11 cellular contexts compared by ENCODE assay signal in genomic region chr18:3016584-3017292, GRCh38. TPM values are rescaled to one million over a fixed set of nuclear protein-coding genes. Genes with fewer than 3 reads are reported as not detected.
DNase-seq lines count a peak whose midpoint lies in the region; ATAC-seq and TF ChIP-seq lines count a peak whose summit lies in the region.
"Had no signal": no experiment of that assay in that cellular context is flagged by ENCODE, and none has a peak within 500 bp of the region (broad histone marks: within the 10 kb centered on the region; RNA-seq: fewer than 3 reads in every experiment).

No MANE protein-coding gene starts in this region.

- H3K27ac Mint-ChIP-seq in osteocyte (ENCODE audit: unreplicated experiment) = peak overlapping the region; percentile 34

- ATAC-seq in HG03521 (IDR thresholded peaks at IDR 0.05; ENCODE audit: unreplicated experiment) = no peak
- ATAC-seq in HG03196 (IDR thresholded peaks at IDR 0.05; ENCODE audit: unreplicated experiment) = no peak
- ATAC-seq in GM19324 (IDR thresholded peaks at IDR 0.05; ENCODE audit: low FRiP score, unreplicated experiment) = no peak

- H3K27me3 Mint-ChIP-seq in osteocyte (ENCODE audit: unreplicated experiment) = no peaks in the 10 kb centered on the region

- peak overlapping the region; percentile 49 for H3K27ac ChIP-seq in cingulate gyrus (ENCODE audit: low read depth, low read length)
- H3K27ac ChIP-seq: brain microvascular endothelial cell had no signal

- H3K9me3 Mint-ChIP-seq in osteocyte (ENCODE audit: unreplicated experiment) = no peaks in the 10 kb centered on the region

- no peak for TF ChIP-seq CTCF in osteocyte (IDR thresholded peaks at IDR 0.05)

- H3K36me3 Mint-ChIP-seq in osteocyte (ENCODE audit: unreplicated experiment) = no peaks in the 10 kb centered on the region

- H3K4me3 Mint-ChIP-seq in osteocyte (ENCODE audit: unreplicated experiment) = no peak overlapping the region

- DNase-seq in GF-D8 (lab: John Stamatoyannopoulos, UW) (peak; percentile 98), NOMO-1 (lab: John Stamatoyannopoulos, UW; ENCODE audit: unreplicated experiment in 2 of 2) (peak; percentile 26 to 89), osteocyte (ENCODE audit: extremely low spot score, unreplicated experiment) (no peak)
- DNase-seq: activated CD4-positive, alpha-beta T cell treated with anti-CD3 and anti-CD28 coated beads, Interleukin-2, amount 50 U/mL, for 1 hour; brain microvascular endothelial cell; glutamatergic neuron; NCI-H510A treated with DMSO at 0.1 percent for 48 hours had no signal

- peaks cover 39% of the 10 kb centered on the region for H3K4me1 Mint-ChIP-seq in osteocyte (ENCODE audit: unreplicated experiment)

RNA-seq across cellular contexts. Expression of gene LPIN2, which starts 3.8 kb away (rescaled TPM):
- total RNA-seq in osteocyte = 34.8 and 36.9 TPM in 2 replicates
